Comparison of ENCODE assay signal across 10 cellular contexts in genomic region chr2:143934170-143934912, GRCh38.
DNase-seq lines count a peak whose midpoint lies in the region; ATAC-seq and TF ChIP-seq lines count a peak whose summit lies in the region.
"Had no signal": no experiment of that assay in that cellular context is flagged by ENCODE, and none has a peak within 500 bp of the region (broad histone marks: within the 10 kb centered on the region; RNA-seq: fewer than 3 reads in every experiment).

No MANE protein-coding gene starts in this region.

- no peaks in the 10 kb centered on the region for H3K36me3 Mint-ChIP-seq in type B pancreatic cell

- ATAC-seq in GM21529 (IDR thresholded peaks at IDR 0.05; ENCODE audit: unreplicated experiment): peak; percentile 43
- ATAC-seq in HG03457 (IDR thresholded peaks at IDR 0.05; ENCODE audit: unreplicated experiment): peak; percentile 55
- no peak for ATAC-seq in heart right ventricle
- no peak for ATAC-seq in HG02970 (IDR thresholded peaks at IDR 0.05; ENCODE audit: low FRiP score, unreplicated experiment)

- H3K9ac ChIP-seq in iPS-15b (ENCODE audit: low read depth, low read length): peak overlapping the region; percentile 39

- peaks cover 59% of the 10 kb centered on the region for H3K27me3 Mint-ChIP-seq in type B pancreatic cell

- H3K27ac Mint-ChIP-seq in type B pancreatic cell: no peak overlapping the region

- H3K36me3 ChIP-seq in iPS-15b (ENCODE audit: control insufficient read depth, insufficient read depth, low read length): no peaks in the 10 kb centered on the region
- H3K36me3 ChIP-seq in heart right ventricle: no peaks in the 10 kb centered on the region

- DNase-seq in type B pancreatic cell (ENCODE audit: extremely low spot score, unreplicated experiment): no peak
- DNase-seq in heart right ventricle: no peak
- DNase-seq in NCI-H1930 (lab: John Stamatoyannopoulos, UW): no peak
- DNase-seq: MM.1S, NCI-H446 treated with DMSO at 0.1 percent for 48 hours, SHP77 had no signal

- H3K4me1 ChIP-seq in iPS-15b (ENCODE audit: control insufficient read depth, insufficient read depth, low read length) (peaks cover 35% of the 10 kb centered on the region), heart right ventricle (peaks cover 0 to 12% (median 0%) of the 10 kb centered on the region in 9 donors)

- peak overlapping the region; percentile 30 for H3K4me3 Mint-ChIP-seq in type B pancreatic cell

- intact Hi-C loops in heart right ventricle (cut with DNase I): loop anchor here in 3 of 10 donors (2.0 to 10.0 kb wide), 4 partner anchors 50 to 590 kb away; partner anchors contain the start of gene ZEB2 (in 1 of the 3)

- peak overlapping the region in 1 of 10 donors; percentile 81 for H3K27ac ChIP-seq in heart right ventricle

- no peak for TF ChIP-seq CTCF in type B pancreatic cell (conservative IDR thresholded peaks at IDR 0.05)
- TF ChIP-seq CTCF in heart right ventricle (IDR thresholded peaks at IDR 0.05): no peak

- H3K27me3 ChIP-seq in iPS-15b (ENCODE audit: control insufficient read depth, insufficient read depth, low read length) (peaks cover 32% of the 10 kb centered on the region), heart right ventricle (peaks cover 0 to 40% (median 6%) of the 10 kb centered on the region in 7 donors)

- no peaks in the 10 kb centered on the region for H3K9me3 ChIP-seq in iPS-15b (ENCODE audit: control insufficient read depth, insufficient read depth, low read length)
- H3K9me3 ChIP-seq in heart right ventricle: no peaks in the 10 kb centered on the region

- no peaks in the 10 kb centered on the region for H3K9me3 Mint-ChIP-seq in type B pancreatic cell

- WGBS in heart right ventricle, 2 donors: 67 to 80% methylated on average over 3 of the region's 3 CpGs

- no peak overlapping the region for H3K4me3 ChIP-seq in iPS-15b (ENCODE audit: low read depth, low read length)
- no peak overlapping the region for H3K4me3 ChIP-seq in heart right ventricle

- H3K4me1 Mint-ChIP-seq in type B pancreatic cell (ENCODE audit: unreplicated experiment): peaks cover 7% of the 10 kb centered on the region

Comparison
In these comparisons a context has a peak if more than half of its experiments do, and no peak if none do; other contexts are left out.
1. ATAC-seq: peak in GM21529 (single experiment) and HG03457 (single experiment); none in heart right ventricle (0 of 8) and HG02970 (single experiment).